Comparison of ENCODE assay signal across 24 cellular contexts in genomic region chr15:29331669-29332068, GRCh38.
"Had no signal": no experiment of that assay in that cellular context is flagged by ENCODE, and none has a peak within 500 bp of the region (broad histone marks: within the 10 kb centered on the region; RNA-seq: fewer than 3 reads in every experiment).

No MANE protein-coding gene starts in this region.

- H3K4me3 ChIP-seq: cardiac muscle cell had no signal

- ATAC-seq: activated T-cell treated with anti-CD3 and anti-CD28 coated beads, Interleukin-2, amount 50 U/mL, for 4 hours; PC-3; T-helper 17 cell; WTC11 had no signal

- H3K27ac Mint-ChIP-seq: activated CD4-positive, alpha-beta memory T cell treated with anti-CD3 and anti-CD28 coated beads for 36 hours; activated naive CD4-positive, alpha-beta T cell treated with anti-CD3 and anti-CD28 coated beads for 36 hours; activated naive CD8-positive, alpha-beta T cell; T-helper 17 cell; WTC11 had no signal

- DNase-seq: activated CD4-positive, alpha-beta memory T cell treated with anti-CD3 and anti-CD28 coated beads for 36 hours; activated CD4-positive, alpha-beta T cell treated with anti-CD3 and anti-CD28 coated beads for 48 hours; activated CD4-positive, CD25-positive, alpha-beta regulatory T cell treated with anti-CD3 and anti-CD28 coated beads, Interleukin-2, amount 50 U/mL, for 72 hours; activated CD8-positive, alpha-beta memory T cell treated with anti-CD3 and anti-CD28 coated beads for 24 hours; activated gamma-delta T cell; activated naive CD4-positive, alpha-beta T cell treated with anti-CD3 and anti-CD28 coated beads for 36 hours; activated T-cell treated with anti-CD3 and anti-CD28 coated beads, Interleukin-2, amount 50 U/mL, for 4 hours; amygdala; Karpas-422; NCI-H1092; NCI-H1417; NCI-H1930; NCI-H2171 treated with DMSO at 0.1 percent for 48 hours; NCI-H226; NCI-H526; NCI-H774; PC-3; SIG-M5; T-helper 17 cell; T-helper 9 cell had no signal

- H3K4me3 Mint-ChIP-seq: activated CD4-positive, alpha-beta memory T cell treated with anti-CD3 and anti-CD28 coated beads for 36 hours; activated naive CD4-positive, alpha-beta T cell treated with anti-CD3 and anti-CD28 coated beads for 36 hours; activated naive CD8-positive, alpha-beta T cell; activated T-cell treated with anti-CD3 and anti-CD28 coated beads, Interleukin-2, amount 50 U/mL, for 4 hours; brain; T-helper 17 cell; WTC11 had no signal

- H3K36me3 ChIP-seq: cardiac muscle cell had no signal

- H3K27me3 ChIP-seq: cardiac muscle cell had no signal

- H3K9me3 Mint-ChIP-seq: activated CD4-positive, alpha-beta memory T cell treated with anti-CD3 and anti-CD28 coated beads for 36 hours; activated naive CD4-positive, alpha-beta T cell treated with anti-CD3 and anti-CD28 coated beads for 36 hours; activated T-cell treated with anti-CD3 and anti-CD28 coated beads, Interleukin-2, amount 50 U/mL, for 4 hours had no signal

- H3K4me1 Mint-ChIP-seq: T-helper 17 cell had no signal

- H3K36me3 Mint-ChIP-seq: activated CD4-positive, alpha-beta memory T cell treated with anti-CD3 and anti-CD28 coated beads for 36 hours; brain had no signal

- H3K27ac ChIP-seq: cardiac muscle cell had no signal
